19 cellular contexts compared by ENCODE assay signal in the genomic region with DNA sequence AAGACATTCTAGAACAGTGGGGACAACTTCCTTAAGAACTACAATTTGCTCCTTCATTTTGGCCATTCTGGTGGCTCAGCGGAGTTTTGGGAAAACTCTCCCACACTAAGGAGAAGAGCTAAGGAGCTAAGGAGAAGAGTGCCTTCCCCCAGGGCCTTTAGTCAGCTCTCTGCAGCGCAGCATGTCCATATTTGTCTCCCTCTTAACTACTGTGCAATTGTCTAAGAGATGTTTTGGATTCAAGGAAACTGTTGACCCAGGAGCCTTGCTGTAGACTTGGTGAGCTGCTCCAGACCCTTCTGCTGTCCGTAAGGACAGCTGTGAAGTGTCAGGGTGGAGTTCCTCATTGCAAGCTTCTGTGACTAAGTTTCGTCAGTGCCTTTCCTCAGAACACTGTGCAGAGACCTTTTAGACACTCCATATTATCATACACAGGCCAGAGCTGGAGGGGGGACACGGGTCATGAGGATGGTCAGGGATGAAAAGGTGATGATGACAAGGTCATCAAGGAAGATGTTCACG.
DNase-seq lines count a peak whose midpoint lies in the region; ATAC-seq and TF ChIP-seq lines count a peak whose summit lies in the region.
"Had no signal": no experiment of that assay in that cellular context is flagged by ENCODE, and none has a peak within 500 bp of the region (broad histone marks: within the 10 kb centered on the region; RNA-seq: fewer than 3 reads in every experiment).

No MANE protein-coding gene starts in this region.

- H3K4me3 ChIP-seq in right atrium auricular region: no peak overlapping the region
- no peak overlapping the region for H3K4me3 ChIP-seq in cardiac fibroblast (replicated peaks in 1 of 2; ENCODE audit: low read depth in 2 of 2, low read length in 2 of 2)
- H3K4me3 ChIP-seq in mesenchymal stem cell (ENCODE audit: insufficient read depth in 1 of 2, low read depth in 1 of 2, low read length in 2 of 2): no peak overlapping the region
- H3K4me3 ChIP-seq in transverse colon: no peak overlapping the region
- no peak overlapping the region for H3K4me3 ChIP-seq in lower lobe of right lung
- H3K4me3 ChIP-seq: BLaER1, GM12878, upper lobe of left lung had no signal

- TF ChIP-seq CTCF in right atrium auricular region (IDR thresholded peaks at IDR 0.05) (no peak), cardiac fibroblast (IDR thresholded peaks at IDR 0.05; ENCODE audit: low read depth, low read length) (no peak), transverse colon (IDR thresholded peaks at IDR 0.05) (no peak), lower lobe of right lung (IDR thresholded peaks at IDR 0.05) (no peak)

- H3K4ac ChIP-seq in mesenchymal stem cell (ENCODE audit: low read depth in 1 of 2, low read length in 2 of 2): no peak overlapping the region

- H3K4me1 ChIP-seq in right atrium auricular region (no peaks in the 10 kb centered on the region), mesenchymal stem cell (ENCODE audit: control insufficient read depth, insufficient read depth, low read depth, low read length) (peaks cover 30% of the 10 kb centered on the region), transverse colon (peaks cover 0 to 9% (median 0%) of the 10 kb centered on the region in 4 donors), lower lobe of right lung (no peaks in the 10 kb centered on the region)
- H3K4me1 ChIP-seq: upper lobe of left lung had no signal

- H3K27me3 ChIP-seq in right atrium auricular region (no peaks in the 10 kb centered on the region), mesenchymal stem cell (ENCODE audit: control insufficient read depth in 1 of 2, insufficient read depth in 1 of 2, low read length in 2 of 2) (peaks cover 0 to 4% of the 10 kb centered on the region in 2 experiments), transverse colon (no peaks in the 10 kb centered on the region), lower lobe of right lung (ENCODE audit: low read depth) (no peaks in the 10 kb centered on the region)
- H3K27me3 ChIP-seq: upper lobe of left lung had no signal

- no peak overlapping the region for H2BK5ac ChIP-seq in mesenchymal stem cell (ENCODE audit: low read depth, low read length, poor library complexity, severe bottlenecking)

- H3K9me3 ChIP-seq in right atrium auricular region (no peaks in the 10 kb centered on the region), mesenchymal stem cell (ENCODE audit: control insufficient read depth, low read length) (no peaks in the 10 kb centered on the region), transverse colon (no peaks in the 10 kb centered on the region), lower lobe of right lung (no peaks in the 10 kb centered on the region)
- H3K9me3 ChIP-seq: BLaER1, upper lobe of left lung had no signal

- H3K14ac ChIP-seq in mesenchymal stem cell (ENCODE audit: low read length in 2 of 2): no peak overlapping the region

- H3K18ac ChIP-seq in mesenchymal stem cell (ENCODE audit: low read depth in 1 of 2, low read length in 2 of 2): no peak overlapping the region

- H3K79me1 ChIP-seq in mesenchymal stem cell (replicated peaks; ENCODE audit: low read length, poor library complexity, severe bottlenecking): peaks cover 5% of the 10 kb centered on the region

- ATAC-seq in Right ventricle myocardium inferior: peak; percentile 74
- ATAC-seq in lower lobe of right lung: no peak
- ATAC-seq: activated T-cell treated with anti-CD3 and anti-CD28 coated beads, Interleukin-2, amount 50 U/mL, for 72 hours; GM12878 had no signal

- H2AFZ ChIP-seq in mesenchymal stem cell (ENCODE audit: low read depth, low read length): no peak overlapping the region

- H3K4me2 ChIP-seq in mesenchymal stem cell (ENCODE audit: low read length, poor library complexity, severe bottlenecking): no peak overlapping the region
- H3K4me2 ChIP-seq: BLaER1 had no signal

- in situ Hi-C loops in transverse colon (cut with MboI; ENCODE audit: low pct_ligation_motif_present in 1 of 4, low pct_unique_long_range_greater_than_20kb in 1 of 4, low sequenced_read_pairs in 3 of 4): no loop called here

- H3K9ac ChIP-seq in mesenchymal stem cell (ENCODE audit: low read length): no peak overlapping the region
- H3K9ac ChIP-seq: BLaER1 had no signal

- H2AK5ac ChIP-seq in mesenchymal stem cell (ENCODE audit: low read length, severe bottlenecking): peak overlapping the region; percentile 87

- H3K27ac ChIP-seq in right atrium auricular region (peak overlapping the region in 1 of 2 donors; percentile 4), mesenchymal stem cell (ENCODE audit: low read length, poor library complexity, severe bottlenecking) (peak overlapping the region; percentile 73), transverse colon (peak overlapping the region; percentile 28 to 57 (median 46)), lower lobe of right lung (no peak overlapping the region)
- H3K27ac ChIP-seq: BLaER1, upper lobe of left lung had no signal

- TF ChIP-seq EP300 in transverse colon (IDR thresholded peaks at IDR 0.05; ENCODE audit: low read depth): peak; percentile 36

- DNase-seq in Right ventricle myocardium inferior (ENCODE audit: missing footprints) (no peak), right atrium auricular region (ENCODE audit: low spot score) (no peak), cardiac fibroblast (ENCODE audit: low read depth in 2 of 2) (peak; percentile 12 to 22), mesenchymal stem cell (peak; percentile 26), transverse colon (no peak), middle frontal gyrus (ENCODE audit: extremely low spot score, low spot score) (no peak), lower lobe of right lung (no peak)
- no peak for DNase-seq in stimulated activated CD4-positive, alpha-beta T cell treated with anti-CD3 and anti-CD28 coated beads, Interleukin-4, amount 100 ng/mL, for 24 hours
- DNase-seq: activated CD4-positive, CD25-positive, alpha-beta regulatory T cell treated with anti-CD3 and anti-CD28 coated beads, Interleukin-2, amount 50 U/mL, for 72 hours; activated naive CD4-positive, alpha-beta T cell treated with anti-CD3 and anti-CD28 coated beads, Interleukin-2, amount 50 U/mL, for 16 hours; activated T-cell treated with anti-CD3 and anti-CD28 coated beads, Interleukin-2, amount 50 U/mL, for 72 hours; MM.1S; NCI-H2227 treated with DMSO at 0.1 percent for 48 hours; occipital lobe; stimulated activated naive CD4-positive, alpha-beta T cell treated with Interleukin-2 at 50 U/mL for 16 hours; T1000; upper lobe of left lung had no signal

- H4K8ac ChIP-seq in mesenchymal stem cell (ENCODE audit: low read length): no peak overlapping the region

- no peak overlapping the region for H2BK15ac ChIP-seq in mesenchymal stem cell (ENCODE audit: low read depth, poor library complexity, severe bottlenecking)

- WGBS in mesenchymal stem cell: 61% methylated on average over 2 of the region's 6 CpGs
- WGBS in transverse colon (ENCODE audit: low coverage in 1 of 2), 2 donors: 76% methylated on average over 6 of the region's 6 CpGs; no CpG with 5 or more reads in 1 of the 2 donors

- no peak for TF ChIP-seq POLR2A in transverse colon (IDR thresholded peaks at IDR 0.05)

- H3K36me3 ChIP-seq in right atrium auricular region: no peaks in the 10 kb centered on the region
- peaks cover 0 to 4% of the 10 kb centered on the region in 2 experiments for H3K36me3 ChIP-seq in mesenchymal stem cell (ENCODE audit: control insufficient read depth in 1 of 2, insufficient read depth in 2 of 2, low read depth in 1 of 2, low read length in 2 of 2)
- no peaks in the 10 kb centered on the region for H3K36me3 ChIP-seq in transverse colon
- H3K36me3 ChIP-seq in lower lobe of right lung: no peaks in the 10 kb centered on the region
- H3K36me3 ChIP-seq: BLaER1, upper lobe of left lung had no signal

- H2BK12ac ChIP-seq in mesenchymal stem cell (ENCODE audit: low read length in 2 of 2): no peak overlapping the region

- H2BK120ac ChIP-seq in mesenchymal stem cell (ENCODE audit: low read depth, low read length): no peak overlapping the region

- no peak overlapping the region for H4K91ac ChIP-seq in mesenchymal stem cell (ENCODE audit: low read length)

- H3K23ac ChIP-seq in mesenchymal stem cell (ENCODE audit: low read length in 2 of 2): no peak overlapping the region

- intact Hi-C loops in Right ventricle myocardium inferior (cut with DNase I): no loop called here
- intact Hi-C loops in transverse colon (cut with DNase I; ENCODE audit: low total_unique reads): no loop called here
- intact Hi-C loops in lower lobe of right lung (cut with DNase I): no loop called here

Comparison
In these comparisons a context has a peak if more than half of its experiments do, and no peak if none do; other contexts are left out.
1. DNase-seq: peak in cardiac fibroblast (2 of 2) and mesenchymal stem cell (single experiment); none in Right ventricle myocardium inferior (single experiment), right atrium auricular region (single experiment), transverse colon (single experiment), middle frontal gyrus (single experiment), lower lobe of right lung (single experiment) and stimulated activated CD4-positive, alpha-beta T cell treated with anti-CD3 and anti-CD28 coated beads, Interleukin-4, amount 100 ng/mL, for 24 hours (single experiment).